Comparison of ENCODE assay signal across 9 cellular contexts in the genomic region with DNA sequence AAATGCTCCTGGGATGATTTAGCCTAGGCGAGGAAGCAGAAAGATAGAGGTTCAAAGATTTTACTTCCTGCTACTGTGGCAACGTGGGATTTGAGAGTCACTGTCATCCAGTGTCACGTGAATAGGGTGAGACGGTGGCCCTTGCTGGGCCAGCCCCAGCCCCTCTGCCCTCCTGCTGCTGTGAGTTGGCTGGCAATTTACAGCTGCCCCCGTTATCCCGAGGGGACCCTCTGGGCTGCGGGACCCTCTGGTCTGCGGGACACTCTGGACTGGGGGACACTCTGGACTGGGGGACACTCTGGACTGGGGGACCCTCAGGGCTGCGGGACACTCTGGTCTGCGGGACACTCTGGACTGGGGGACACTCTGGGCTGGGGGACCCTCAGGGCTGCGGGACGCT.
"Had no signal": no experiment of that assay in that cellular context is flagged by ENCODE, and none has a peak within 500 bp of the region (broad histone marks: within the 10 kb centered on the region; RNA-seq: fewer than 3 reads in every experiment).

No MANE protein-coding gene starts in this region.

- H3K4me1 Mint-ChIP-seq: GM23338, IgD-negative memory B cell had no signal

- H3K4me1 ChIP-seq: HAP-1 had no signal

- H3K9ac ChIP-seq: KMS-11 had no signal

- H3K9me3 Mint-ChIP-seq: HFFc6 had no signal

- H2AFZ ChIP-seq: GM23338 had no signal

- H3K27ac Mint-ChIP-seq: GM23338, HFFc6 had no signal

- H3K36me3 ChIP-seq: HAP-1 had no signal

- H3K4me3 ChIP-seq: GM23338, HAP-1 had no signal

- DNase-seq: HFFc6, KBM-7 had no signal

- H3K36me3 Mint-ChIP-seq: IgD-negative memory B cell had no signal

- H3K27ac ChIP-seq: HL-60, KMS-11 had no signal

- H3K4me3 Mint-ChIP-seq: GM23338, HFFc6, IgD-negative memory B cell had no signal

- H3K9me3 ChIP-seq: HAP-1 had no signal

- ATAC-seq: GM23338, HCT116, HepG2 had no signal

- H3K27me3 Mint-ChIP-seq: IgD-negative memory B cell had no signal

- FAIRE-seq: HepG2 had no signal

- H3K4me2 ChIP-seq: GM23338, KMS-11 had no signal
